ENCODE assay signal across 9 cellular contexts in the genomic region with DNA sequence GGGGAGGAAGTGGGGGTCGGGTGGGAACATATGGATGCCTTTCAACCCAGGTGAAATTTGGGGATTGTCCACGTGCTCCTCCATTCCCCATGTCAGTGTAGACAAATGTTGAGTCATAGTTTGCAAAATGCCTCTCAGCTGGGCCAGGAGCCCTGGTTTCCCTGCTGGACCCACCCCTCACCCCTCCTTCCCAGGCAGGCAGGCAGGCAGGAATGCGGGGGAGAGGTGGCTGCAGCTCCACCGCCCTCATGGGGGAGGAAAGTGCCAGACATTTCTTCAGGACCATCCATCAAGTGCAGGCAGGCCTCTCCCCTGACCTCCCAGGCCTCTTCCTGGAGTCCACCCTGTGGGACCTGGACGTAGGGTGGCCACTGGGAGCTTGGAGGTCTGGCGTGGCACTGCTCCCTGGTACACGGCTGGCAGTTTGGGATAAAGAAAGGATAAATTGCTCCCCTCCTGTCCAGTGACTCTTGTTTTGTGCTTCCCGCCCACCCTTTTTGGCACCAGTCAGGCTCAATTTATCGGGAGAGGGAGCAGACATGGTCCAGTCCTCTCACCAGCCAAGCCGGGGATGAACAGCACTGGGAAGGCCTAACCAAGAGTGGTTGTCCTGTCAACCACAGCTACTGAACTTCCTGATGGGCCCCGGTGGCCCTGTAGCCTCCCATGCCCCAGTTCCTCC. TPM values are rescaled to one million over a fixed set of nuclear protein-coding genes. Genes with fewer than 3 reads are reported as not detected.
DNase-seq lines count a peak whose midpoint lies in the region; ATAC-seq and TF ChIP-seq lines count a peak whose summit lies in the region.
"Had no signal": no experiment of that assay in that cellular context is flagged by ENCODE, and none has a peak within 500 bp of the region (broad histone marks: within the 10 kb centered on the region; RNA-seq: fewer than 3 reads in every experiment).

No MANE protein-coding gene starts in this region.

- CTCF ChIA-PET in Caco-2 (lab: Charles Lee) (interaction anchor here (0.7 kb wide), 1 partner anchor 266 kb away, joined by 3 read pairs; the partner anchor contains the start of gene SLC39A1), activated B cell treated with CpG ODN at 0.5 μM for 24 hours (lab: Charles Lee) (interaction anchor here (1.0 kb wide), 1 partner anchor 17 kb away, joined by 3 read pairs; no protein-coding TSS in a partner anchor)

- no peaks in the 10 kb centered on the region for H3K36me3 ChIP-seq in Caco-2 (ENCODE audit: control insufficient read depth, insufficient read depth, low read length)
- H3K36me3 ChIP-seq in right atrium auricular region = no peaks in the 10 kb centered on the region
- H3K36me3 ChIP-seq in psoas muscle (ENCODE audit: insufficient read depth in 1 of 2, low read depth in 1 of 2) = no peaks in the 10 kb centered on the region

- peak; percentile 68 to 82 for DNase-seq in Caco-2
- no peak for DNase-seq in activated B cell treated with CpG ODN at 0.5 μM for 24 hours
- DNase-seq in right atrium auricular region (ENCODE audit: low spot score) = peak; percentile 82
- DNase-seq in psoas muscle = peak; percentile 69 to 73
- no peak for DNase-seq in head of caudate nucleus
- no peak for DNase-seq in NCI-H748 (lab: John Stamatoyannopoulos, UW; ENCODE audit: unreplicated experiment)
- no peak for DNase-seq in glutamatergic neuron
- DNase-seq: Kasumi-1 had no signal

- ATAC-seq in activated B cell treated with CpG ODN at 0.5 μM for 24 hours (ENCODE audit: low read depth) (no peak), psoas muscle (peak in 3 of 4 donors; percentile 34 to 55 (median 36)), GM19467 (IDR thresholded peaks at IDR 0.05; ENCODE audit: unreplicated experiment) (no peak)

- H3K4me3 ChIP-seq in Caco-2 (ENCODE audit: low read depth, low read length) (no peak overlapping the region), right atrium auricular region (no peak overlapping the region), psoas muscle (no peak overlapping the region)

- H3K27ac ChIP-seq in right atrium auricular region = peak overlapping the region; percentile 84 to 91
- H3K27ac ChIP-seq in psoas muscle = peak overlapping the region; percentile 64

- no peaks in the 10 kb centered on the region for H3K36me3 Mint-ChIP-seq in Caco-2 (ENCODE audit: insufficient read depth, unreplicated experiment)
- no peaks in the 10 kb centered on the region for H3K36me3 Mint-ChIP-seq in activated B cell treated with CpG ODN at 0.5 μM for 24 hours (ENCODE audit: low read depth)
- no peaks in the 10 kb centered on the region for H3K36me3 Mint-ChIP-seq in glutamatergic neuron (ENCODE audit: unreplicated experiment)

- TF ChIP-seq CTCF in Caco-2 (IDR thresholded peaks at IDR 0.05; ENCODE audit: insufficient read depth in 1 of 2, low read depth in 1 of 2, low read length in 1 of 2, severe bottlenecking in 1 of 2, unreplicated experiment in 1 of 2) (no peak), activated B cell treated with CpG ODN at 0.5 μM for 24 hours (IDR thresholded peaks at IDR 0.05) (no peak), right atrium auricular region (IDR thresholded peaks at IDR 0.05) (no peak), psoas muscle (IDR thresholded peaks at IDR 0.05) (no peak), glutamatergic neuron (IDR thresholded peaks at IDR 0.05; ENCODE audit: partially characterized antibody, unreplicated experiment) (no peak)

- no TSS peak for BruUV-seq in Caco-2 (replicated peaks; lab: Mats Ljungman, UMichigan)

- no peaks in the 10 kb centered on the region for H3K9me3 Mint-ChIP-seq in Caco-2 (ENCODE audit: unreplicated experiment)
- H3K9me3 Mint-ChIP-seq in activated B cell treated with CpG ODN at 0.5 μM for 24 hours = no peaks in the 10 kb centered on the region
- H3K9me3 Mint-ChIP-seq in glutamatergic neuron (ENCODE audit: unreplicated experiment) = no peaks in the 10 kb centered on the region

- H3K27me3 ChIP-seq in Caco-2 (replicated peaks; ENCODE audit: control insufficient read depth, insufficient read depth, low read length) = no peaks in the 10 kb centered on the region
- no peaks in the 10 kb centered on the region for H3K27me3 ChIP-seq in right atrium auricular region
- no peaks in the 10 kb centered on the region for H3K27me3 ChIP-seq in psoas muscle (ENCODE audit: insufficient read depth in 3 of 3, low read length in 2 of 3)

- H3K4me3 Mint-ChIP-seq in Caco-2 (ENCODE audit: unreplicated experiment) = no peak overlapping the region
- peak overlapping the region; percentile 57 for H3K4me3 Mint-ChIP-seq in activated B cell treated with CpG ODN at 0.5 μM for 24 hours
- no peak overlapping the region for H3K4me3 Mint-ChIP-seq in glutamatergic neuron (ENCODE audit: unreplicated experiment)

- H3K9me3 ChIP-seq in Caco-2 = no peaks in the 10 kb centered on the region
- no peaks in the 10 kb centered on the region for H3K9me3 ChIP-seq in right atrium auricular region
- H3K9me3 ChIP-seq in psoas muscle = no peaks in the 10 kb centered on the region

- H3K4me1 Mint-ChIP-seq in Caco-2 (ENCODE audit: low read depth, unreplicated experiment) = peaks cover 10% of the 10 kb centered on the region
- H3K4me1 Mint-ChIP-seq in activated B cell treated with CpG ODN at 0.5 μM for 24 hours = peaks cover 4% of the 10 kb centered on the region
- H3K4me1 Mint-ChIP-seq in glutamatergic neuron (ENCODE audit: low read depth, unreplicated experiment) = peaks cover 2% of the 10 kb centered on the region

- H3K4me1 ChIP-seq in Caco-2 (peaks cover 13% of the 10 kb centered on the region), right atrium auricular region (peaks cover 0 to 33% of the 10 kb centered on the region in 2 donors), psoas muscle (peaks cover 6% of the 10 kb centered on the region)

- H3K27ac Mint-ChIP-seq in Caco-2 (ENCODE audit: unreplicated experiment) (peak overlapping the region; percentile 53), activated B cell treated with CpG ODN at 0.5 μM for 24 hours (no peak overlapping the region), glutamatergic neuron (ENCODE audit: unreplicated experiment) (no peak overlapping the region)

- WGBS in psoas muscle, 3 donors = 60 to 73% (median 70%) methylated on average over 11 of the region's 11 CpGs

- intact Hi-C loops in Caco-2 (cut with micrococcal nuclease; ENCODE audit: unreplicated experiment) = no loop called here
- intact Hi-C loops in activated B cell treated with CpG ODN at 0.5 μM for 24 hours (cut with micrococcal nuclease) = no loop called here
- intact Hi-C loops in psoas muscle (cut with DNase I) = no loop called here
- intact Hi-C loops in head of caudate nucleus (cut with DNase I) = no loop called here

- POLR2A ChIA-PET in Caco-2 (lab: Charles Lee) (interaction anchor here (1.1 kb wide), 1 partner anchor 30 kb away, joined by 3 read pairs; the partner anchor contains the start of gene INTS3), activated B cell treated with CpG ODN at 0.5 μM for 24 hours (lab: Charles Lee) (interaction anchor here (0.5 kb wide), 1 partner anchor 35 kb away, joined by 3 read pairs; no protein-coding TSS in a partner anchor)

- H3K27me3 Mint-ChIP-seq in Caco-2 (ENCODE audit: insufficient read depth, unreplicated experiment) (no peaks in the 10 kb centered on the region), activated B cell treated with CpG ODN at 0.5 μM for 24 hours (no peaks in the 10 kb centered on the region), glutamatergic neuron (ENCODE audit: unreplicated experiment) (no peaks in the 10 kb centered on the region)

RNA-seq across cellular contexts. Expression of gene NPR1, which starts 18.8 kb away (rescaled TPM):
- 1.4 and 2.0 TPM in 2 replicates for total RNA-seq in Caco-2 (2022)
- 0.59 and 0.82 TPM in 2 replicates for total RNA-seq in activated B cell treated with CpG ODN at 0.5 μM for 24 hours
- 10 to 100 TPM; 19.3 to 42.9 TPM for total RNA-seq in right atrium auricular region
- 10 to 100 TPM in 2 of 4 donors, 1 to 10 TPM in 2; 7.0 to 11.1 (median 8.7) TPM for total RNA-seq in psoas muscle
- 10 to 100 TPM in 1 of 3 donors, 1 to 10 TPM in 2; 4.5 to 10.4 (median 8.5) TPM for polyA plus RNA-seq in psoas muscle
- total RNA-seq in glutamatergic neuron (ENCODE audit: unreplicated experiment) = not detected

RNA-seq across cellular contexts. Expression of gene ILF2, which starts 26.5 kb away (rescaled TPM):
- total RNA-seq in Caco-2 (2022) = 287 and 289 TPM in 2 replicates
- total RNA-seq in activated B cell treated with CpG ODN at 0.5 μM for 24 hours = 182 and 191 TPM in 2 replicates
- 10 to 100 TPM; 69.2 to 80.9 TPM for total RNA-seq in right atrium auricular region
- total RNA-seq in psoas muscle = 100 to 1,000 TPM in 1 of 4 donors, 10 to 100 TPM in 3; 71.7 to 102 (median 98.2) TPM
- 100 to 1,000 TPM in 2 of 3 donors, 10 to 100 TPM in 1; 82.4 to 158 (median 142) TPM for polyA plus RNA-seq in psoas muscle
- total RNA-seq in glutamatergic neuron (ENCODE audit: unreplicated experiment) = 221 TPM

RNA-seq across cellular contexts. Expression of gene INTS3, which starts 30.5 kb away (rescaled TPM):
- total RNA-seq in Caco-2 (2022) = 39.0 and 43.4 TPM in 2 replicates
- total RNA-seq in activated B cell treated with CpG ODN at 0.5 μM for 24 hours = 81.1 and 88.6 TPM in 2 replicates
- 10 to 100 TPM; 21.8 to 26.7 TPM for total RNA-seq in right atrium auricular region
- total RNA-seq in psoas muscle = 10 to 100 TPM; 17.8 to 29.0 (median 22.8) TPM
- 10 to 100 TPM; 11.3 to 24.3 (median 15.8) TPM for polyA plus RNA-seq in psoas muscle
- total RNA-seq in glutamatergic neuron (ENCODE audit: unreplicated experiment) = 56.7 TPM

RNA-seq across cellular contexts. Expression of gene SNAPIN, which starts 38.8 kb away (rescaled TPM):
- 32.8 and 34.1 TPM in 2 replicates for total RNA-seq in Caco-2 (2022)
- total RNA-seq in activated B cell treated with CpG ODN at 0.5 μM for 24 hours = 50.4 and 51.5 TPM in 2 replicates
- total RNA-seq in right atrium auricular region = 10 to 100 TPM; 60.8 to 84.0 TPM
- 10 to 100 TPM; 53.9 to 72.0 (median 58.5) TPM for total RNA-seq in psoas muscle
- 100 to 1,000 TPM in 1 of 3 donors, 10 to 100 TPM in 2; 51.7 to 102 (median 60.4) TPM for polyA plus RNA-seq in psoas muscle
- 30.8 TPM for total RNA-seq in glutamatergic neuron (ENCODE audit: unreplicated experiment)

Comparison
In these comparisons a context has a peak if more than half of its experiments do, and no peak if none do; other contexts are left out.
1. DNase-seq: peak in Caco-2 (2 of 2), right atrium auricular region (single experiment) and psoas muscle (2 of 2); none in activated B cell treated with CpG ODN at 0.5 μM for 24 hours (single experiment), head of caudate nucleus (0 of 42), NCI-H748 (single experiment) and glutamatergic neuron (single experiment).
2. ATAC-seq: peak in psoas muscle (3 of 4); none in activated B cell treated with CpG ODN at 0.5 μM for 24 hours (single experiment) and GM19467 (single experiment).